In the genomic region with DNA sequence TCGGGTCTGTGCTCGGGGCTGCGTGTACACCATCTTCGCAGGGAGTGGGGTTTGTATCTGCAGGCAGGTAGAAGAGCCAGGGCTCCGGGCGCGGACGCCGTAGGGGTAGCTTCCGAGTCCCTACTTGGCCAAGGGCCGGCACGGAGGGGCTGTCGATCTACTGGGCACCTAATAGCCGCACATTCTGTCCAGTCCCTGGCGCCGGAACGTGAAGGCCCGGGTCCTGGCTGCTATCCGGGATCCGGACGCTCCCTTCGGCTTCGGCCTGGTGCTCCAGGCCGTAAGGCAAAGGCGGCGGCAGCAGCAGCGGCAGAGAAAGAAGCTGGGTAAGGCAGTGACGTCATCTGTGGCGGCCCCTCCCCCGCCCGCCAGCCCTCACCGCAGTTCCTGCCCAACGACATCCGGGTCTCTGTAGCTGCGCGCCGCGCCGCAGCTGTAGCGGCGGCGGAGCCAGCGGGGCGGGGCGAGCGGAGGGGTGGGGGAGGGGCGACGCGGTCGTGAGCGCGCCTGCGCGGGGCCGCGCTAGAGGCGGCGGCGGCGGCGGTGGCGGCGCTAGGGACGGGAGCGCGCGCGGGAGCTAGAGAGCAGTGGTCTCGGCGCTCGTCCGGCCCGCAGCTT, we compare ENCODE assay signal across 8 cellular contexts.
A peak's percentile ranks its signal among the peaks of the same experiment; 100 is the strongest.
DNase-seq lines count a peak whose midpoint lies in the region; ATAC-seq lines count a peak whose summit lies in the region.

A gene (plus strand): TSS at position 525 of the 618 bp plus-strand sequence. CDS start 33,483 bp downstream, outside the sequence.

- ATAC-seq in GM18511 (IDR thresholded peaks at IDR 0.05; ENCODE audit: unreplicated experiment) (peak; percentile 72), HG03025 (IDR thresholded peaks at IDR 0.05; ENCODE audit: low FRiP score, unreplicated experiment) (peak; percentile 79)

- DNase-seq in NCI-H2081 treated with DMSO at 0.1 percent for 48 hours (lab: John Stamatoyannopoulos, UW) (peak; percentile 66), T1000 (lab: John Stamatoyannopoulos, UW) (peak; percentile 87), astrocyte of the hippocampus (ENCODE audit: low read depth, low spot score) (peak; percentile 99), hippocampal formation (lab: John Stamatoyannopoulos, UW) (peak; percentile 89 to 92), retina (peak; percentile 98), NCI-H1417 treated with DMSO at 0.1 percent for 48 hours (lab: John Stamatoyannopoulos, UW) (no peak)
